Comparison of ENCODE assay signal across 19 cellular contexts in the genomic region with DNA sequence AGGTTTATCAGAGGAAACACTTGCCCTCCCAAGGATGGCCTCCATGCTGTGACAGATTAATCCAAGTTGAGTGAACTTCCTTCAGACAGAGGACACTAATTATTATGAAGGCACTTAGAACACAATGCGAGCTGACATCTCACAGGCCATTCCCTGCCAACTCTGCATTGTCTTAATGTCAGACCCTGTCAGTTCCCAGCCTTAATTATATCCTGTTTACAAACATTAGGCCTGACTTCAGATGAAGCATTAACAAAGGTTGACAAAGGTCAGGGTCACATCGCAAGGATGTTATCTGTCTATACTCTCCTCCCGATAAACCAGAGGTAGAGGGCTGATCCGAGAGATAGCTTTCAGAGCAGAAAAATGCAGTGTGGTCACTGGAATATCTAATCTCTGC.
DNase-seq lines count a peak whose midpoint lies in the region; ATAC-seq, FAIRE-seq and TF ChIP-seq lines count a peak whose summit lies in the region.
"Had no signal": no experiment of that assay in that cellular context is flagged by ENCODE, and none has a peak within 500 bp of the region (broad histone marks: within the 10 kb centered on the region; RNA-seq: fewer than 3 reads in every experiment).

No MANE protein-coding gene starts in this region.

- BruUV-seq in HepG2 (replicated peaks; lab: Mats Ljungman, UMichigan), result no TSS peak

- H3K27ac ChIP-seq in liver (ENCODE audit: low read depth in 1 of 2, low read length in 2 of 2) (no peak overlapping the region), HepG2 (ENCODE audit: extremely low read length, insufficient read depth, low read length) (no peak overlapping the region), endodermal cell (ENCODE audit: low read depth, low read length) (no peak overlapping the region), spleen (peak overlapping the region in 6 of 8 donors; percentile 35 to 66 (median 54))
- H3K27ac ChIP-seq: dorsolateral prefrontal cortex, pancreas, uterus had no signal

- no peaks in the 10 kb centered on the region for H3K27me3 Mint-ChIP-seq in endodermal cell (ENCODE audit: insufficient read depth)
- H3K27me3 Mint-ChIP-seq: activated naive CD4-positive, alpha-beta T cell treated with anti-CD3 and anti-CD28 coated beads, Interleukin-2, amount 10 ng/mL, durations not matched to agents 7 days and 5 days; brain had no signal

- no peaks in the 10 kb centered on the region; the same call in 1 of the 2 replicates for H4K20me1 ChIP-seq in HepG2 (ENCODE audit: insufficient read depth, low read length)

- H3K4me3 Mint-ChIP-seq in endodermal cell, result no peak overlapping the region
- H3K4me3 Mint-ChIP-seq: activated naive CD4-positive, alpha-beta T cell treated with anti-CD3 and anti-CD28 coated beads, Interleukin-2, amount 10 ng/mL, durations not matched to agents 7 days and 5 days; brain had no signal

- no peaks in the 10 kb centered on the region for H3K9me3 Mint-ChIP-seq in endodermal cell
- H3K9me3 Mint-ChIP-seq: activated naive CD4-positive, alpha-beta T cell treated with anti-CD3 and anti-CD28 coated beads, Interleukin-2, amount 10 ng/mL, durations not matched to agents 7 days and 5 days; brain had no signal

- H2AFZ ChIP-seq in HepG2 (ENCODE audit: low read length), result no peak overlapping the region

- intact Hi-C loops in HepG2 (cut with micrococcal nuclease; ENCODE audit: unreplicated experiment), result no loop called here
- intact Hi-C loops in spleen (cut with DNase I; ENCODE audit: low total_unique reads), result no loop called here

- WGBS in liver, result 43% methylated on average over 4 of the region's 4 CpGs
- 10% methylated on average over 4 of the region's 4 CpGs for WGBS in HepG2 (ENCODE audit: low lambda C conversion rate)
- WGBS in endodermal cell (ENCODE audit: insufficient coverage in 1 of 2, insufficient read length in 1 of 2), 2 experiments, result 20 to 36% methylated on average over 1 to 4 of the region's 4 CpGs
- WGBS in spleen, 5 donors, result 51 to 60% (median 56%) methylated on average over 4 of the region's 4 CpGs

- H3K4me3 ChIP-seq in liver (ENCODE audit: low read depth in 1 of 3, low read length in 3 of 3) (no peak overlapping the region), HepG2 (replicated peaks in 1 of 3; ENCODE audit: insufficient read depth in 1 of 3, low read depth in 2 of 3, low read length in 3 of 3) (no peak overlapping the region), endodermal cell (ENCODE audit: low read length) (no peak overlapping the region), spleen (no peak overlapping the region)
- H3K4me3 ChIP-seq: dorsolateral prefrontal cortex, pancreas, stomach, uterus had no signal

- no peak overlapping the region for H3K9ac ChIP-seq in liver (ENCODE audit: low read depth in 1 of 2, low read length in 2 of 2)
- H3K9ac ChIP-seq in HepG2 (ENCODE audit: insufficient read depth, low read depth, low read length), result no peak overlapping the region
- H3K9ac ChIP-seq in endodermal cell (ENCODE audit: extremely low read depth, low read length, poor library complexity, severe bottlenecking), result no peak overlapping the region

- H3K4me1 Mint-ChIP-seq in endodermal cell, result peaks cover 24% of the 10 kb centered on the region

- no peaks in the 10 kb centered on the region for H3K36me3 Mint-ChIP-seq in endodermal cell (ENCODE audit: low read depth)
- H3K36me3 Mint-ChIP-seq: activated naive CD4-positive, alpha-beta T cell treated with anti-CD3 and anti-CD28 coated beads, Interleukin-2, amount 10 ng/mL, durations not matched to agents 7 days and 5 days; brain had no signal

- POLR2A ChIA-PET in HepG2 (lab: Yijun Ruan, JAX), result no interaction called here

- CTCF ChIA-PET in HepG2 (lab: Yijun Ruan, JAX; ENCODE audit: low intra/inter-chr PET ratio, low total read pairs), result no interaction called here

- no peaks in the 10 kb centered on the region for H3K79me2 ChIP-seq in HepG2 (ENCODE audit: insufficient read depth, low read length)

- no peak for FAIRE-seq in HepG2 (lab: Jason Lieb, UNC)
- FAIRE-seq: pancreas had no signal

- peak in 1 of 2 donors; percentile 30 for TF ChIP-seq RAD21 in liver (IDR thresholded peaks at IDR 0.05)
- TF ChIP-seq RAD21 in HepG2 (CRISPR knock-in tag; IDR thresholded peaks at IDR 0.05), result no peak

- no peak for ATAC-seq in HepG2
- no peak for ATAC-seq in HG02852 (IDR thresholded peaks at IDR 0.05; ENCODE audit: unreplicated experiment)
- ATAC-seq: pancreas had no signal

- H3K4me2 ChIP-seq in HepG2 (ENCODE audit: low read depth, low read length), result no peak overlapping the region

- TF ChIP-seq CTCF in liver (IDR thresholded peaks at IDR 0.05; ENCODE audit: low read depth, low read length, missing input control), result no peak
- TF ChIP-seq CTCF in HepG2 (CRISPR knock-in tag; IDR thresholded peaks at IDR 0.05), result no peak
- no peak for TF ChIP-seq CTCF in endodermal cell (conservative IDR thresholded peaks at IDR 0.05)
- TF ChIP-seq CTCF in spleen (IDR thresholded peaks at IDR 0.05 in 8 of 11, conservative IDR thresholded peaks at IDR 0.05 in 3 of 11), result no peak

- H3K27me3 ChIP-seq in liver (ENCODE audit: control insufficient read depth in 4 of 4, insufficient read depth in 4 of 4, low read length in 3 of 4) (no peaks in the 10 kb centered on the region), HepG2 (ENCODE audit: control insufficient read depth in 1 of 2, insufficient read depth in 2 of 2, low read length in 2 of 2) (no peaks in the 10 kb centered on the region; a peak in 1 of 5 replicates), endodermal cell (ENCODE audit: control insufficient read depth, insufficient read depth, low read length, poor library complexity, severe bottlenecking) (no peaks in the 10 kb centered on the region), spleen (replicated peaks in 1 of 7) (no peaks in the 10 kb centered on the region)
- H3K27me3 ChIP-seq: pancreas, stomach, uterus had no signal

- in situ Hi-C loops in HepG2 (cut with HindIII; ENCODE audit: extremely low pct_ligation_motif_present, low pct_unique_long_range_greater_than_20kb), result no loop called here

- H3K27ac Mint-ChIP-seq in endodermal cell, result no peak overlapping the region
- H3K27ac Mint-ChIP-seq: activated naive CD4-positive, alpha-beta T cell treated with anti-CD3 and anti-CD28 coated beads, Interleukin-2, amount 10 ng/mL, durations not matched to agents 7 days and 5 days; brain had no signal

- H3K9me3 ChIP-seq in liver (ENCODE audit: control insufficient read depth in 4 of 4, low read length in 3 of 4), result no peaks in the 10 kb centered on the region
- H3K9me3 ChIP-seq in HepG2 (ENCODE audit: low read length), result no peaks in the 10 kb centered on the region
- no peaks in the 10 kb centered on the region for H3K9me3 ChIP-seq in endodermal cell (ENCODE audit: control insufficient read depth, low read length)
- H3K9me3 ChIP-seq in spleen, result no peaks in the 10 kb centered on the region
- H3K9me3 ChIP-seq: pancreas, stomach, uterus had no signal

- TF ChIP-seq POLR2A in HepG2 (IDR thresholded peaks at IDR 0.05; ENCODE audit: insufficient read depth in 1 of 2, low read depth in 2 of 2, low read length in 2 of 2) (no peak), spleen (IDR thresholded peaks at IDR 0.05) (no peak)

- no peak for DNase-seq in HepG2 (ENCODE audit: low spot score)
- DNase-seq in NCI-H69 (lab: John Stamatoyannopoulos, UW), result peak; percentile 64
- DNase-seq in endodermal cell, result peak; percentile 70
- no peak for DNase-seq in spleen
- DNase-seq in 8988T, result no peak
- no peak for DNase-seq in DMS53 (lab: John Stamatoyannopoulos, UW)
- DNase-seq: activated CD8-positive, alpha-beta memory T cell treated with anti-CD3 and anti-CD28 coated beads, Interleukin-2, amount 50 U/mL, for 48 hours; activated naive CD4-positive, alpha-beta T cell treated with anti-CD3 and anti-CD28 coated beads, Interleukin-2, amount 10 ng/mL, durations not matched to agents 7 days and 5 days; dorsolateral prefrontal cortex; HCEC 1CT; hippocampal formation; NCI-H2029 treated with DMSO at 0.1 percent for 48 hours; pancreas; stimulated activated CD4-positive, alpha-beta T cell treated with anti-CD3 and anti-CD28 coated beads, Interleukin-12 subunit alpha, Interleukin-12 subunit beta, amount 100 ng/mL, for 4 hours; stomach; uterus had no signal

- no peaks in the 10 kb centered on the region for H3K4me1 ChIP-seq in liver (ENCODE audit: control insufficient read depth in 4 of 4, insufficient read depth in 4 of 4, low read length in 3 of 4)
- H3K4me1 ChIP-seq in HepG2 (ENCODE audit: insufficient read depth, low read length), result no peaks in the 10 kb centered on the region
- peaks cover 6% of the 10 kb centered on the region for H3K4me1 ChIP-seq in endodermal cell (ENCODE audit: control insufficient read depth, insufficient read depth, low read length)
- peaks cover 0 to 17% (median 5%) of the 10 kb centered on the region in 6 donors for H3K4me1 ChIP-seq in spleen
- H3K4me1 ChIP-seq: uterus had no signal

- TF ChIP-seq EP300 in HepG2 (IDR thresholded peaks at IDR 0.05; ENCODE audit: low read depth in 2 of 2, low read length in 2 of 2), result no peak
- TF ChIP-seq EP300 in HepG2 (CRISPR knock-in tag; IDR thresholded peaks at IDR 0.05; ENCODE audit: borderline replicate concordance), result no peak

- H3K36me3 ChIP-seq in liver (ENCODE audit: control insufficient read depth in 4 of 4, insufficient read depth in 3 of 4, low read depth in 1 of 4, low read length in 3 of 4) (no peaks in the 10 kb centered on the region), HepG2 (replicated peaks in 1 of 2; ENCODE audit: control insufficient read depth in 1 of 2, insufficient read depth in 2 of 2, low read length in 2 of 2) (no peaks in the 10 kb centered on the region), endodermal cell (ENCODE audit: control insufficient read depth, insufficient read depth, low read length) (no peaks in the 10 kb centered on the region), spleen (no peaks in the 10 kb centered on the region)
- H3K36me3 ChIP-seq: pancreas, stomach, uterus had no signal

TF ChIP-seq in liver, 16 proteins besides CTCF, POLR2A, EP300 and RAD21:
- TF ChIP-seq NR2F2 (IDR thresholded peaks at IDR 0.05) (peak; percentile 92), FOXA1 (IDR thresholded peaks at IDR 0.05) (no peak)

TF ChIP-seq in HepG2, 621 proteins besides CTCF, POLR2A, EP300 and RAD21:
- no peak for TF ChIP-seq REXO4 (CRISPR knock-in tag; IDR thresholded peaks at IDR 0.05; ENCODE audit: borderline replicate concordance)
- no peak for TF ChIP-seq ZFX (CRISPR knock-in tag; IDR thresholded peaks at IDR 0.05; ENCODE audit: low read depth)
- no peak for TF ChIP-seq MATR3 (CRISPR knock-in tag; IDR thresholded peaks at IDR 0.05)
- TF ChIP-seq ZNF83 (CRISPR knock-in tag; IDR thresholded peaks at IDR 0.05; ENCODE audit: borderline replicate concordance), result no peak
- TF ChIP-seq KDM5B (CRISPR knock-in tag; IDR thresholded peaks at IDR 0.05; ENCODE audit: borderline replicate concordance), result no peak
- TF ChIP-seq STAT5B (CRISPR knock-in tag; IDR thresholded peaks at IDR 0.05), result no peak
- TF ChIP-seq RORA (CRISPR knock-in tag; IDR thresholded peaks at IDR 0.05), result no peak
- TF ChIP-seq MAZ (IDR thresholded peaks at IDR 0.05; ENCODE audit: borderline replicate concordance, low read depth, low read length), result no peak
- TF ChIP-seq MAZ (CRISPR knock-in tag; IDR thresholded peaks at IDR 0.05; ENCODE audit: low read depth), result no peak

Comparison
In these comparisons a context has a peak if more than half of its experiments do, and no peak if none do; other contexts are left out.
1. H3K27ac ChIP-seq: peak in spleen (6 of 8); none in liver (0 of 2), HepG2 (single experiment) and endodermal cell (single experiment).
2. DNase-seq: peak in NCI-H69 (single experiment) and endodermal cell (single experiment); none in HepG2 (single experiment), spleen (single experiment), 8988T (single experiment) and DMS53 (single experiment).